ENCODE assay signal across 10 cellular contexts in genomic region chr20:49853640-49854039, GRCh38. TPM values are rescaled to one million over a fixed set of nuclear protein-coding genes. Genes with fewer than 3 reads are reported as not detected.
DNase-seq lines count a peak whose midpoint lies in the region; ATAC-seq and TF ChIP-seq lines count a peak whose summit lies in the region.
"Had no signal": no experiment of that assay in that cellular context is flagged by ENCODE, and none has a peak within 500 bp of the region (broad histone marks: within the 10 kb centered on the region; RNA-seq: fewer than 3 reads in every experiment).

No MANE protein-coding gene starts in this region.

- no peaks in the 10 kb centered on the region for H3K9me3 Mint-ChIP-seq in activated naive CD8-positive, alpha-beta T cell treated with anti-CD3 and anti-CD28 coated beads, Interleukin-2, amount 10 ng/mL, durations not matched to agents 7 days and 5 days
- no peaks in the 10 kb centered on the region for H3K9me3 Mint-ChIP-seq in activated naive CD8-positive, alpha-beta T cell treated with anti-CD3 and anti-CD28 coated beads for 36 hours
- no peaks in the 10 kb centered on the region for H3K9me3 Mint-ChIP-seq in stimulated activated memory B cell treated with anti-CD40 and anti-IgM and Interleukin-4, amounts not matched to agents 10 μg/mL and 1 μg/mL and 100 μg/mL, for 72 hours
- H3K9me3 Mint-ChIP-seq in CD4-positive, alpha-beta memory T cell, result no peaks in the 10 kb centered on the region
- no peaks in the 10 kb centered on the region for H3K9me3 Mint-ChIP-seq in activated naive CD4-positive, alpha-beta T cell treated with anti-CD3 and anti-CD28 coated beads, Interleukin-2, amount 10 ng/mL, durations not matched to agents 7 days and 5 days

- H3K4me1 ChIP-seq in effector memory CD4-positive, alpha-beta T cell (ENCODE audit: control insufficient read depth, insufficient read depth, low read length, poor library complexity, severe bottlenecking), result no peaks in the 10 kb centered on the region
- H3K4me1 ChIP-seq in CD4-positive, alpha-beta memory T cell (ENCODE audit: insufficient read depth, low read length), result peaks cover 12% of the 10 kb centered on the region

- in situ Hi-C loops in astrocyte of the cerebellum (cut with HindIII; ENCODE audit: low sequenced_read_pairs), result no loop called here

- CTCF ChIA-PET in CD4-positive, alpha-beta memory T cell (lab: Charles Lee; ENCODE audit: partially characterized antibody), result no interaction called here
- CTCF ChIA-PET in activated naive CD4-positive, alpha-beta T cell treated with anti-CD3 and anti-CD28 coated beads, Interleukin-2, amount 10 ng/mL, durations not matched to agents 7 days and 5 days (lab: Charles Lee), result interaction anchor here (0.6 kb wide), 1 partner anchor 325 kb away, joined by 3 read pairs; no protein-coding TSS in a partner anchor

- no peaks in the 10 kb centered on the region for H3K9me3 ChIP-seq in effector memory CD4-positive, alpha-beta T cell (ENCODE audit: control insufficient read depth, low read length)
- H3K9me3 ChIP-seq in CD4-positive, alpha-beta memory T cell (ENCODE audit: control insufficient read depth in 1 of 2, low read length in 2 of 2), result no peaks in the 10 kb centered on the region

- peak overlapping the region; percentile 40 for H3K27ac Mint-ChIP-seq in activated naive CD8-positive, alpha-beta T cell treated with anti-CD3 and anti-CD28 coated beads, Interleukin-2, amount 10 ng/mL, durations not matched to agents 7 days and 5 days
- H3K27ac Mint-ChIP-seq in activated naive CD8-positive, alpha-beta T cell treated with anti-CD3 and anti-CD28 coated beads for 36 hours, result no peak overlapping the region
- H3K27ac Mint-ChIP-seq in stimulated activated memory B cell treated with anti-CD40 and anti-IgM and Interleukin-4, amounts not matched to agents 10 μg/mL and 1 μg/mL and 100 μg/mL, for 72 hours, result no peak overlapping the region
- peak overlapping the region in 1 of 7 donors; percentile 78 for H3K27ac Mint-ChIP-seq in CD4-positive, alpha-beta memory T cell
- H3K27ac Mint-ChIP-seq in activated naive CD4-positive, alpha-beta T cell treated with anti-CD3 and anti-CD28 coated beads, Interleukin-2, amount 10 ng/mL, durations not matched to agents 7 days and 5 days, result no peak overlapping the region

- TF ChIP-seq CTCF in astrocyte of the cerebellum (IDR thresholded peaks at IDR 0.05; ENCODE audit: low read depth, low read length, missing control alignments), result no peak

- H3K27me3 ChIP-seq in effector memory CD4-positive, alpha-beta T cell (replicated peaks; ENCODE audit: control insufficient read depth, insufficient read depth, low read length, poor library complexity, severe bottlenecking), result no peaks in the 10 kb centered on the region
- no peaks in the 10 kb centered on the region for H3K27me3 ChIP-seq in CD4-positive, alpha-beta memory T cell (ENCODE audit: insufficient read depth, low read length)

- H3K36me3 Mint-ChIP-seq in activated naive CD8-positive, alpha-beta T cell treated with anti-CD3 and anti-CD28 coated beads, Interleukin-2, amount 10 ng/mL, durations not matched to agents 7 days and 5 days, result peaks cover 20% of the 10 kb centered on the region
- peaks cover 14% of the 10 kb centered on the region for H3K36me3 Mint-ChIP-seq in activated naive CD8-positive, alpha-beta T cell treated with anti-CD3 and anti-CD28 coated beads for 36 hours
- H3K36me3 Mint-ChIP-seq in stimulated activated memory B cell treated with anti-CD40 and anti-IgM and Interleukin-4, amounts not matched to agents 10 μg/mL and 1 μg/mL and 100 μg/mL, for 72 hours, result peaks cover 78% of the 10 kb centered on the region
- H3K36me3 Mint-ChIP-seq in CD4-positive, alpha-beta memory T cell, result peaks cover 49 to 77% of the 10 kb centered on the region in 2 donors
- peaks cover 50% of the 10 kb centered on the region for H3K36me3 Mint-ChIP-seq in activated naive CD4-positive, alpha-beta T cell treated with anti-CD3 and anti-CD28 coated beads, Interleukin-2, amount 10 ng/mL, durations not matched to agents 7 days and 5 days

- DNase-seq in activated naive CD8-positive, alpha-beta T cell treated with anti-CD3 and anti-CD28 coated beads, Interleukin-2, amount 10 ng/mL, durations not matched to agents 7 days and 5 days, result no peak
- DNase-seq in activated naive CD8-positive, alpha-beta T cell treated with anti-CD3 and anti-CD28 coated beads for 36 hours, result no peak
- DNase-seq in astrocyte of the cerebellum (ENCODE audit: low read depth), result peak; percentile 22
- DNase-seq in iPS-NIHi7 (ENCODE audit: extremely low spot score), result peak; percentile 73
- DNase-seq in effector memory CD4-positive, alpha-beta T cell, result no peak
- no peak for DNase-seq in CD4-positive, alpha-beta memory T cell
- no peak for DNase-seq in activated naive CD4-positive, alpha-beta T cell treated with anti-CD3 and anti-CD28 coated beads, Interleukin-2, amount 10 ng/mL, durations not matched to agents 7 days and 5 days
- DNase-seq: activated naive CD4-positive, alpha-beta T cell treated with Interleukin-2 at 50 U/mL for 16 hours had no signal

- peaks cover 40% of the 10 kb centered on the region for H3K36me3 ChIP-seq in effector memory CD4-positive, alpha-beta T cell (ENCODE audit: control insufficient read depth, insufficient read depth, low read length)
- peaks cover 41% of the 10 kb centered on the region for H3K36me3 ChIP-seq in CD4-positive, alpha-beta memory T cell (ENCODE audit: insufficient read depth, low read length)

- POLR2A ChIA-PET in activated naive CD8-positive, alpha-beta T cell treated with anti-CD3 and anti-CD28 coated beads, Interleukin-2, amount 10 ng/mL, durations not matched to agents 7 days and 5 days (lab: Charles Lee), result interaction anchor here (0.6 to 0.8 kb wide), 2 partner anchors 34 to 144 kb away, joined by 3 read pairs; no protein-coding TSS in a partner anchor
- POLR2A ChIA-PET in CD4-positive, alpha-beta memory T cell (lab: Charles Lee; ENCODE audit: partially characterized antibody), result no interaction called here

- intact Hi-C loops in CD4-positive, alpha-beta memory T cell (cut with micrococcal nuclease), result no loop called here

- no peaks in the 10 kb centered on the region for H3K27me3 Mint-ChIP-seq in activated naive CD8-positive, alpha-beta T cell treated with anti-CD3 and anti-CD28 coated beads, Interleukin-2, amount 10 ng/mL, durations not matched to agents 7 days and 5 days
- no peaks in the 10 kb centered on the region for H3K27me3 Mint-ChIP-seq in activated naive CD8-positive, alpha-beta T cell treated with anti-CD3 and anti-CD28 coated beads for 36 hours
- H3K27me3 Mint-ChIP-seq in stimulated activated memory B cell treated with anti-CD40 and anti-IgM and Interleukin-4, amounts not matched to agents 10 μg/mL and 1 μg/mL and 100 μg/mL, for 72 hours, result no peaks in the 10 kb centered on the region
- H3K27me3 Mint-ChIP-seq in CD4-positive, alpha-beta memory T cell, result no peaks in the 10 kb centered on the region
- no peaks in the 10 kb centered on the region for H3K27me3 Mint-ChIP-seq in activated naive CD4-positive, alpha-beta T cell treated with anti-CD3 and anti-CD28 coated beads, Interleukin-2, amount 10 ng/mL, durations not matched to agents 7 days and 5 days

- no peak overlapping the region for H3K27ac ChIP-seq in effector memory CD4-positive, alpha-beta T cell (ENCODE audit: insufficient read depth, low read length, poor library complexity, severe bottlenecking)
- no peak overlapping the region for H3K27ac ChIP-seq in CD4-positive, alpha-beta memory T cell (ENCODE audit: low read depth, low read length)
- H3K27ac ChIP-seq: SK-N-MC had no signal

- H3K4me3 Mint-ChIP-seq in activated naive CD8-positive, alpha-beta T cell treated with anti-CD3 and anti-CD28 coated beads, Interleukin-2, amount 10 ng/mL, durations not matched to agents 7 days and 5 days, result no peak overlapping the region
- H3K4me3 Mint-ChIP-seq in activated naive CD8-positive, alpha-beta T cell treated with anti-CD3 and anti-CD28 coated beads for 36 hours, result no peak overlapping the region
- H3K4me3 Mint-ChIP-seq in stimulated activated memory B cell treated with anti-CD40 and anti-IgM and Interleukin-4, amounts not matched to agents 10 μg/mL and 1 μg/mL and 100 μg/mL, for 72 hours, result no peak overlapping the region
- no peak overlapping the region for H3K4me3 Mint-ChIP-seq in CD4-positive, alpha-beta memory T cell
- no peak overlapping the region for H3K4me3 Mint-ChIP-seq in activated naive CD4-positive, alpha-beta T cell treated with anti-CD3 and anti-CD28 coated beads, Interleukin-2, amount 10 ng/mL, durations not matched to agents 7 days and 5 days

- peaks cover 13% of the 10 kb centered on the region for H3K4me1 Mint-ChIP-seq in activated naive CD8-positive, alpha-beta T cell treated with anti-CD3 and anti-CD28 coated beads, Interleukin-2, amount 10 ng/mL, durations not matched to agents 7 days and 5 days
- no peaks in the 10 kb centered on the region for H3K4me1 Mint-ChIP-seq in activated naive CD8-positive, alpha-beta T cell treated with anti-CD3 and anti-CD28 coated beads for 36 hours
- peaks cover 7% of the 10 kb centered on the region for H3K4me1 Mint-ChIP-seq in stimulated activated memory B cell treated with anti-CD40 and anti-IgM and Interleukin-4, amounts not matched to agents 10 μg/mL and 1 μg/mL and 100 μg/mL, for 72 hours
- peaks cover 5 to 17% (median 12%) of the 10 kb centered on the region in 4 donors for H3K4me1 Mint-ChIP-seq in CD4-positive, alpha-beta memory T cell
- H3K4me1 Mint-ChIP-seq in activated naive CD4-positive, alpha-beta T cell treated with anti-CD3 and anti-CD28 coated beads, Interleukin-2, amount 10 ng/mL, durations not matched to agents 7 days and 5 days, result peaks cover 35% of the 10 kb centered on the region

- H3K4me3 ChIP-seq in astrocyte of the cerebellum (ENCODE audit: low read depth, low read length), result no peak overlapping the region
- no peak overlapping the region for H3K4me3 ChIP-seq in effector memory CD4-positive, alpha-beta T cell (ENCODE audit: insufficient read depth, low read depth, low read length, poor library complexity, severe bottlenecking)
- no peak overlapping the region for H3K4me3 ChIP-seq in CD4-positive, alpha-beta memory T cell (ENCODE audit: low read length in 2 of 2)
- H3K4me3 ChIP-seq: SK-N-MC had no signal

- no peak for ATAC-seq in activated naive CD8-positive, alpha-beta T cell treated with anti-CD3 and anti-CD28 coated beads, Interleukin-2, amount 10 ng/mL, durations not matched to agents 7 days and 5 days (ENCODE audit: low read depth)
- no peak for ATAC-seq in stimulated activated memory B cell treated with anti-CD40 and anti-IgM and Interleukin-4, amounts not matched to agents 10 μg/mL and 1 μg/mL and 100 μg/mL, for 72 hours

RNA-seq across cellular contexts. Expression of gene SLC9A8, which starts 41.0 kb away (rescaled TPM):
- total RNA-seq in activated naive CD8-positive, alpha-beta T cell treated with anti-CD3 and anti-CD28 coated beads, Interleukin-2, amount 10 ng/mL, durations not matched to agents 7 days and 5 days, result 10 to 100 TPM; 18.8 to 22.3 TPM
- total RNA-seq in activated naive CD8-positive, alpha-beta T cell treated with anti-CD3 and anti-CD28 coated beads for 36 hours, result 10 to 100 TPM in 1 of 2 experiments, 1 to 10 TPM in 1; 9.9 to 10.9 TPM
- 10 to 100 TPM; 24.4 to 25.6 TPM for total RNA-seq in CD4-positive, alpha-beta memory T cell
- polyA plus RNA-seq in CD4-positive, alpha-beta memory T cell, result 1 to 10 TPM; 3.4 to 9.5 TPM

Comparison
In these comparisons a context has a peak if more than half of its experiments do, and no peak if none do; other contexts are left out.
1. DNase-seq: peak in astrocyte of the cerebellum (single experiment) and iPS-NIHi7 (single experiment); none in activated naive CD8-positive, alpha-beta T cell treated with anti-CD3 and anti-CD28 coated beads, Interleukin-2, amount 10 ng/mL, durations not matched to agents 7 days and 5 days (single experiment), activated naive CD8-positive, alpha-beta T cell treated with anti-CD3 and anti-CD28 coated beads for 36 hours (single experiment), effector memory CD4-positive, alpha-beta T cell (0 of 3), CD4-positive, alpha-beta memory T cell (0 of 5) and activated naive CD4-positive, alpha-beta T cell treated with anti-CD3 and anti-CD28 coated beads, Interleukin-2, amount 10 ng/mL, durations not matched to agents 7 days and 5 days (single experiment).